ENCODE assay signal across 1 cellular context in genomic region chr18:10122116-10122515, GRCh38.
TF ChIP-seq lines count a peak whose summit lies in the region.

No MANE protein-coding gene starts in this region.

TF ChIP-seq in HEK293, 187 proteins besides CTCF, POLR2A, EP300 and RAD21 (continued from another document and continues in another):
- no peak for TF ChIP-seq ATF2 (tag by site-specific recombination; IDR thresholded peaks at IDR 0.05; ENCODE audit: low read depth)
- TF ChIP-seq GLIS1 (tag by site-specific recombination; IDR thresholded peaks at IDR 0.05), result peak; percentile 79
- TF ChIP-seq ZNF112 (tag by site-specific recombination; IDR thresholded peaks at IDR 0.05), result no peak
- no peak for TF ChIP-seq ZNF585B (tag by site-specific recombination; IDR thresholded peaks at IDR 0.05)
- TF ChIP-seq ZNF610 (tag by site-specific recombination; IDR thresholded peaks at IDR 0.05; ENCODE audit: borderline replicate concordance), result no peak
- TF ChIP-seq ZFHX2 (tag by site-specific recombination; conservative IDR thresholded peaks at IDR 0.05), result peak; percentile 16; the same call in 1 of the 2 replicates
- peak; percentile 89 for TF ChIP-seq KLF17 (tag by site-specific recombination; IDR thresholded peaks at IDR 0.05)
- no peak for TF ChIP-seq ZNF155 (tag by site-specific recombination; IDR thresholded peaks at IDR 0.05)
- no peak for TF ChIP-seq ZNF433 (tag by site-specific recombination; IDR thresholded peaks at IDR 0.05; ENCODE audit: low read depth)
- no peak for TF ChIP-seq ZNF645 (tag by site-specific recombination; IDR thresholded peaks at IDR 0.05)
- TF ChIP-seq ZNF580 (tag by site-specific recombination; IDR thresholded peaks at IDR 0.05), result peak; percentile 78; the same call in 1 of the 2 replicates
- no peak for TF ChIP-seq SP3 (tag by site-specific recombination; IDR thresholded peaks at IDR 0.05)
- TF ChIP-seq ZNF211 (tag by site-specific recombination; IDR thresholded peaks at IDR 0.05; ENCODE audit: low read depth), result no peak
- TF ChIP-seq SCRT2 (tag by site-specific recombination; IDR thresholded peaks at IDR 0.05), result no peak
- TF ChIP-seq ZNF449 (tag by site-specific recombination; IDR thresholded peaks at IDR 0.05), result no peak
- TF ChIP-seq ZNF175 (tag by site-specific recombination; IDR thresholded peaks at IDR 0.05), result no peak
- TF ChIP-seq ZNF2 (tag by site-specific recombination; IDR thresholded peaks at IDR 0.05), result peak; percentile 40; the same call in 1 of the 2 replicates
- no peak for TF ChIP-seq ZNF37A (tag by site-specific recombination; IDR thresholded peaks at IDR 0.05)
- peak; percentile 98 for TF ChIP-seq OVOL3 (tag by site-specific recombination; IDR thresholded peaks at IDR 0.05)
- peak; percentile 68; the same call in 1 of the 2 replicates for TF ChIP-seq TRIM28 (IDR thresholded peaks at IDR 0.05; ENCODE audit: borderline replicate concordance, low read length)
- no peak for TF ChIP-seq MZF1 (tag by site-specific recombination; IDR thresholded peaks at IDR 0.05; ENCODE audit: borderline replicate concordance)
- TF ChIP-seq PRDM10 (tag by site-specific recombination; IDR thresholded peaks at IDR 0.05), result peak; percentile 74
- TF ChIP-seq ZNF544 (tag by site-specific recombination; IDR thresholded peaks at IDR 0.05), result no peak
- 0 out of 2 replicates have a peak, but pooled peaks have one; percentile 52 for TF ChIP-seq ZNF24 (tag by site-specific recombination; IDR thresholded peaks at IDR 0.05)
- peak; percentile 60; the same call in 1 of the 2 replicates for TF ChIP-seq OSR2 (tag by site-specific recombination; IDR thresholded peaks at IDR 0.05)
- peak; percentile 73 for TF ChIP-seq ZNF692 (tag by site-specific recombination; IDR thresholded peaks at IDR 0.05)
- TF ChIP-seq SCRT1 (tag by site-specific recombination; IDR thresholded peaks at IDR 0.05; ENCODE audit: borderline replicate concordance), result no peak
- no peak for TF ChIP-seq ZNF473 (tag by site-specific recombination; IDR thresholded peaks at IDR 0.05)
- peak; percentile 46; the same call in 1 of the 2 replicates for TF ChIP-seq ZBTB8A (tag by site-specific recombination; IDR thresholded peaks at IDR 0.05)
- peak; percentile 93 for TF ChIP-seq ZNF843 (tag by site-specific recombination; IDR thresholded peaks at IDR 0.05)
- no peak for TF ChIP-seq ZIC2 (tag by site-specific recombination; IDR thresholded peaks at IDR 0.05)
- TF ChIP-seq ZNF510 (tag by site-specific recombination; IDR thresholded peaks at IDR 0.05; ENCODE audit: insufficient replicate concordance), result no peak
- no peak for TF ChIP-seq ZNF169 (tag by site-specific recombination; IDR thresholded peaks at IDR 0.05)
- TF ChIP-seq ZNF548 (tag by site-specific recombination; IDR thresholded peaks at IDR 0.05), result no peak
- 0 out of 2 replicates have a peak, but pooled peaks have one; percentile 20 for TF ChIP-seq ZNF398 (tag by site-specific recombination; IDR thresholded peaks at IDR 0.05)
- no peak for TF ChIP-seq ZNF530 (tag by site-specific recombination; IDR thresholded peaks at IDR 0.05; ENCODE audit: low read depth)
- TF ChIP-seq GLI2 (tag by site-specific recombination; IDR thresholded peaks at IDR 0.05; ENCODE audit: borderline replicate concordance, low read depth), result no peak
- no peak for TF ChIP-seq BCL11B (tag by site-specific recombination; IDR thresholded peaks at IDR 0.05; ENCODE audit: low read depth)
- no peak for TF ChIP-seq GLI4 (tag by site-specific recombination; IDR thresholded peaks at IDR 0.05)
- TF ChIP-seq ZNF133 (tag by site-specific recombination; IDR thresholded peaks at IDR 0.05), result no peak
- no peak for TF ChIP-seq HOXC10 (CRISPR knock-in tag; IDR thresholded peaks at IDR 0.05)
- TF ChIP-seq ZNF629 (tag by site-specific recombination; IDR thresholded peaks at IDR 0.05), result peak; percentile 38; the same call in 1 of the 2 replicates
- no peak for TF ChIP-seq ZNF18 (tag by site-specific recombination; IDR thresholded peaks at IDR 0.05)
- TF ChIP-seq PBX3 (CRISPR knock-in tag; IDR thresholded peaks at IDR 0.05), result no peak
- TF ChIP-seq ZNF488 (tag by site-specific recombination; IDR thresholded peaks at IDR 0.05), result no peak
- no peak for TF ChIP-seq ZBTB6 (tag by site-specific recombination; IDR thresholded peaks at IDR 0.05)
- no peak for TF ChIP-seq ZNF132 (tag by site-specific recombination; IDR thresholded peaks at IDR 0.05; ENCODE audit: borderline replicate concordance)
- TF ChIP-seq ZNF837 (tag by site-specific recombination; IDR thresholded peaks at IDR 0.05), result no peak
- TF ChIP-seq ZNF114 (tag by site-specific recombination; IDR thresholded peaks at IDR 0.05), result no peak
- no peak for TF ChIP-seq ZNF549 (tag by site-specific recombination; IDR thresholded peaks at IDR 0.05)
